In genomic region chr22:47632646-47633045, GRCh38 we compare ENCODE assay signal across 1 cellular context.
TF ChIP-seq lines count a peak whose summit lies in the region.

No MANE protein-coding gene starts in this region.

TF ChIP-seq in GM23338, 12 proteins besides CTCF, POLR2A, EP300 and RAD21:
- TF ChIP-seq, protein P1, sequence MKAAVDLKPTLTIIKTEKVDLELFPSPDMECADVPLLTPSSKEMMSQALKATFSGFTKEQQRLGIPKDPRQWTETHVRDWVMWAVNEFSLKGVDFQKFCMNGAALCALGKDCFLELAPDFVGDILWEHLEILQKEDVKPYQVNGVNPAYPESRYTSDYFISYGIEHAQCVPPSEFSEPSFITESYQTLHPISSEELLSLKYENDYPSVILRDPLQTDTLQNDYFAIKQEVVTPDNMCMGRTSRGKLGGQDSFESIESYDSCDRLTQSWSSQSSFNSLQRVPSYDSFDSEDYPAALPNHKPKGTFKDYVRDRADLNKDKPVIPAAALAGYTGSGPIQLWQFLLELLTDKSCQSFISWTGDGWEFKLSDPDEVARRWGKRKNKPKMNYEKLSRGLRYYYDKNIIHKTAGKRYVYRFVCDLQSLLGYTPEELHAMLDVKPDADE (IDR thresholded peaks at IDR 0.05): no peak
